Comparison of ENCODE assay signal across 1 cellular context in genomic region chr6:119612176-119612870, GRCh38.
TF ChIP-seq lines count a peak whose summit lies in the region.

No MANE protein-coding gene starts in this region.

TF ChIP-seq in GM23338, 12 proteins besides CTCF, POLR2A, EP300 and RAD21 (continued from another document):
- TF ChIP-seq ZNF462 (CRISPR knock-in tag; IDR thresholded peaks at IDR 0.05) (no peak), ETS1 (IDR thresholded peaks at IDR 0.05) (no peak)
